In genomic region chr5:2257326-2258244, GRCh38 we compare ENCODE assay signal across 18 cellular contexts.
"Had no signal": no experiment of that assay in that cellular context is flagged by ENCODE, and none has a peak within 500 bp of the region (broad histone marks: within the 10 kb centered on the region; RNA-seq: fewer than 3 reads in every experiment).

No MANE protein-coding gene starts in this region.

- H3K9me3 ChIP-seq: esophagus muscularis mucosa, gastrocnemius medialis, heart right ventricle, neutrophil had no signal

- H3K4me2 ChIP-seq: smooth muscle cell had no signal

- DNase-seq: caudate nucleus; cortex of kidney; dorsolateral prefrontal cortex; effector memory CD4-positive, alpha-beta T cell; gastrocnemius medialis; heart right ventricle; hypothalamus; kidney glomerular epithelial cell; midbrain; nephron progenitor cell; right cardiac atrium; stimulated activated CD4-positive, alpha-beta T cell treated with anti-CD3 and anti-CD28 coated beads, Interleukin-2, amount 100 ng/mL, for 48 hours; stimulated activated naive CD4-positive, alpha-beta T cell treated with Interleukin-2 at 50 U/mL for 16 hours; trophoblast cell had no signal

- H3K27me3 ChIP-seq: gastrocnemius medialis, neutrophil had no signal

- H3K4me1 ChIP-seq: esophagus muscularis mucosa, gastrocnemius medialis, heart right ventricle had no signal

- H3K27ac ChIP-seq: dorsolateral prefrontal cortex, epithelial cell of prostate, esophagus muscularis mucosa, gastrocnemius medialis, heart right ventricle, neutrophil had no signal

- H3K36me3 ChIP-seq: esophagus muscularis mucosa, gastrocnemius medialis, heart right ventricle, neutrophil had no signal

- ATAC-seq: gastrocnemius medialis, heart right ventricle, right cardiac atrium had no signal

- H3K4me3 ChIP-seq: dorsolateral prefrontal cortex, esophagus muscularis mucosa, gastrocnemius medialis, heart right ventricle, smooth muscle cell had no signal
